Comparison of ENCODE assay signal across 8 cellular contexts in genomic region chr10:102502029-102502336, GRCh38. TPM values are rescaled to one million over a fixed set of nuclear protein-coding genes. Genes with fewer than 3 reads are reported as not detected.
A peak's percentile ranks its signal among the peaks of the same experiment; 100 is the strongest.
DNase-seq lines count a peak whose midpoint lies in the region; ATAC-seq, FAIRE-seq and TF ChIP-seq lines count a peak whose summit lies in the region.

No MANE protein-coding gene starts in this region.

- peak; percentile 67 for ATAC-seq in GM21447 (IDR thresholded peaks at IDR 0.05; ENCODE audit: unreplicated experiment)

- in situ Hi-C loops in Caki2 (cut with HindIII; ENCODE audit: low pct_unique_long_range_greater_than_20kb, low sequenced_read_pairs): loop anchor here (10.0 kb wide), 2 partner anchors 73 to 327 kb away; no protein-coding TSS in a partner anchor

- H3K9me3 ChIP-seq in HUES48 (ENCODE audit: control insufficient read depth, insufficient read depth, low read length) (no peaks in the 10 kb centered on the region), endothelial cell of umbilical vein (replicated peaks; ENCODE audit: control insufficient read depth, insufficient read depth, low read length) (no peaks in the 10 kb centered on the region), mesodermal cell (ENCODE audit: control insufficient read depth, low read length) (no peaks in the 10 kb centered on the region)

- H3K4me3 ChIP-seq in HUES48 (ENCODE audit: low read depth, low read length) (peak overlapping the region; percentile 94), endothelial cell of umbilical vein (replicated peaks in 1 of 3; ENCODE audit: insufficient read depth in 1 of 3, low read depth in 1 of 3, low read length in 3 of 3) (peak overlapping the region; percentile 69 to 87 (median 82)), mesodermal cell (ENCODE audit: extremely low read depth, insufficient read depth, low read length, poor library complexity, severe bottlenecking) (peak overlapping the region; percentile 82)

- H3K4me2 ChIP-seq in endothelial cell of umbilical vein (ENCODE audit: insufficient read depth, low read length): peak overlapping the region; percentile 77

- WGBS in mesodermal cell (ENCODE audit: insufficient coverage in 2 of 2), 2 experiments: 0 to 1% methylated on average over 14 to 19 of the region's 19 CpGs

- H4K20me1 ChIP-seq in endothelial cell of umbilical vein (replicated peaks; ENCODE audit: control insufficient read depth, extremely low read depth, insufficient read depth, low read length): peaks cover 6% of the 10 kb centered on the region

- H3K36me3 ChIP-seq in HUES48 (ENCODE audit: control insufficient read depth, insufficient read depth, low read length) (no peaks in the 10 kb centered on the region), endothelial cell of umbilical vein (ENCODE audit: control insufficient read depth in 2 of 2, extremely low read depth in 1 of 2, insufficient read depth in 2 of 2, low read length in 2 of 2) (no peaks in the 10 kb centered on the region), mesodermal cell (ENCODE audit: control insufficient read depth, insufficient read depth, low read length) (peaks cover 41% of the 10 kb centered on the region)

- peak; percentile 55 for TF ChIP-seq POLR2A in endothelial cell of umbilical vein (IDR thresholded peaks at IDR 0.05; ENCODE audit: low read depth, low read length)

- peak overlapping the region; percentile 64 for H3K9ac ChIP-seq in HUES48 (ENCODE audit: low read depth, low read length)
- peak overlapping the region; percentile 86 for H3K9ac ChIP-seq in endothelial cell of umbilical vein (replicated peaks; ENCODE audit: extremely low read depth, insufficient read depth, low read length)

- H3K27me3 ChIP-seq in HUES48 (ENCODE audit: control insufficient read depth, insufficient read depth, low read length): peaks cover 16% of the 10 kb centered on the region
- H3K27me3 ChIP-seq in endothelial cell of umbilical vein (ENCODE audit: control insufficient read depth in 2 of 2, insufficient read depth in 2 of 2, low read length in 2 of 2): no peaks in the 10 kb centered on the region

- no peak for FAIRE-seq in endothelial cell of umbilical vein (lab: Jason Lieb, UNC)

- BruUV-seq in endothelial cell of umbilical vein (replicated peaks; lab: Mats Ljungman, UMichigan): TSS peak; percentile 38

- POLR2A ChIA-PET in endothelial cell of umbilical vein (lab: Charles Lee): interaction anchor here (0.6 to 1.0 kb wide), 4 partner anchors 79 to 158 kb away, joined by 3 to 4 read pairs (median 4); partner anchors contain the start of gene TRIM8

- CTCF ChIA-PET in endothelial cell of umbilical vein (lab: Charles Lee): interaction anchor here (0.7 to 8.4 kb wide), 13 partner anchors 10 to 212 kb away, joined by 3 to 261 read pairs (median 4); partner anchors contain the start of genes ARL3, SFXN2 and TRIM8

- peak; percentile 98 for DNase-seq in Caki2 (ENCODE audit: low read depth)
- peak; percentile 99 for DNase-seq in NOMO-1 treated with dmso at 0.1 percent for 144 hours (lab: John Stamatoyannopoulos, UW; ENCODE audit: unreplicated experiment)
- DNase-seq in activated CD8-positive, alpha-beta memory T cell treated with anti-CD3 and anti-CD28 coated beads, Interleukin-2, amount 50 U/mL, for 4 hours: peak; percentile 97
- peak; percentile 99 for DNase-seq in endothelial cell of umbilical vein (ENCODE audit: low read depth, low spot score)
- peak; percentile 81 for DNase-seq in stimulated activated CD8-positive, alpha-beta memory T cell treated with anti-CD3 and anti-CD28 coated beads, Interleukin-15, amount 100 ng/mL, for 24 hours (ENCODE audit: low read depth)

- H3K27ac ChIP-seq in HUES48 (ENCODE audit: low read depth, low read length): peak overlapping the region; percentile 79
- H3K27ac ChIP-seq in endothelial cell of umbilical vein (ENCODE audit: insufficient read depth, low read depth, low read length): peak overlapping the region; percentile 52
- H3K27ac ChIP-seq in mesodermal cell (ENCODE audit: low read depth, low read length, severe bottlenecking): peak overlapping the region; percentile 82

- intact Hi-C loops in endothelial cell of umbilical vein (cut with micrococcal nuclease): loop anchor here (1.0 to 5.0 kb wide), 2 partner anchors 80 to 107 kb away; partner anchors contain the start of genes FBXL15 and NFKB2

- H2AFZ ChIP-seq in endothelial cell of umbilical vein (ENCODE audit: low read depth, low read length): peak overlapping the region; percentile 56

- TF ChIP-seq CTCF in endothelial cell of umbilical vein (IDR thresholded peaks at IDR 0.05; ENCODE audit: extremely low read depth in 1 of 2, insufficient read depth in 1 of 2, low read depth in 1 of 2, low read length in 2 of 2): no peak

- peaks cover 69% of the 10 kb centered on the region for H3K79me2 ChIP-seq in endothelial cell of umbilical vein (ENCODE audit: control insufficient read depth, insufficient read depth, low read length)

- no peaks in the 10 kb centered on the region for H3K9me1 ChIP-seq in endothelial cell of umbilical vein (replicated peaks; ENCODE audit: control insufficient read depth, extremely low read depth, insufficient read depth, low read length)

- H3K4me1 ChIP-seq in HUES48 (ENCODE audit: control insufficient read depth, insufficient read depth, low read length) (peaks cover 17% of the 10 kb centered on the region), endothelial cell of umbilical vein (ENCODE audit: control insufficient read depth, extremely low read depth, insufficient read depth, low read length) (peaks cover 16% of the 10 kb centered on the region), mesodermal cell (ENCODE audit: control insufficient read depth, insufficient read depth, low read length, poor library complexity, severe bottlenecking) (peaks cover 9% of the 10 kb centered on the region)

- dilution Hi-C loops in endothelial cell of umbilical vein (cut with MboI; ENCODE audit: extremely low pct_ligation_motif_present, low sequenced_read_pairs): no loop called here

TF ChIP-seq in endothelial cell of umbilical vein, 7 proteins besides CTCF, POLR2A, EP300 and RAD21:
- TF ChIP-seq POLR2AphosphoS5 (IDR thresholded peaks at IDR 0.05; ENCODE audit: insufficient read depth, low read depth, low read length) (no peak), EZH2 (IDR thresholded peaks at IDR 0.05; ENCODE audit: borderline replicate concordance, low read depth, low read length, severe bottlenecking) (no peak), MYC (IDR thresholded peaks at IDR 0.05; ENCODE audit: low read depth, low read length) (no peak)
- TF ChIP-seq, protein P1, sequence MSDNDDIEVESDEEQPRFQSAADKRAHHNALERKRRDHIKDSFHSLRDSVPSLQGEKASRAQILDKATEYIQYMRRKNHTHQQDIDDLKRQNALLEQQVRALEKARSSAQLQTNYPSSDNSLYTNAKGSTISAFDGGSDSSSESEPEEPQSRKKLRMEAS (IDR thresholded peaks at IDR 0.05; ENCODE audit: insufficient read depth, insufficient read length): no peak

RNA-seq across cellular contexts. Expression of gene ACTR1A, which starts 0.5 kb away (rescaled TPM):
- total RNA-seq in Caki2 (2014; rRNA removed; shearing (Covaris generic); ENCODE audit: low replicate concordance): 79.3 and 94.4 TPM in 2 replicates
- 151 and 155 TPM in 2 replicates for total RNA-seq in endothelial cell of umbilical vein
- polyA plus RNA-seq in endothelial cell of umbilical vein: 164 and 169 TPM in 2 replicates
- 198 and 204 TPM in 2 replicates for polyA plus RNA-seq in endothelial cell of umbilical vein (2011; cell fraction: cytosol; rRNA removed)
- 146 and 172 TPM in 2 replicates for polyA plus RNA-seq in endothelial cell of umbilical vein (2011; cell fraction: nucleus; rRNA removed)
- 155 and 165 TPM in 2 replicates for polyA plus RNA-seq in endothelial cell of umbilical vein (2012)
- polyA minus RNA-seq in endothelial cell of umbilical vein: 272 and 299 TPM in 2 replicates
- polyA minus RNA-seq in endothelial cell of umbilical vein (2011; cell fraction: cytosol; rRNA and poly(A)+ RNA removed): 80.0 TPM
- polyA minus RNA-seq in endothelial cell of umbilical vein (2011; cell fraction: nucleus; rRNA and poly(A)+ RNA removed): 86.0 and 88.9 TPM in 2 replicates
- polyA plus RNA-seq in mesodermal cell (2013, experiment 1 of 2): 142 TPM
- 122 TPM for polyA plus RNA-seq in mesodermal cell (2013, experiment 2 of 2)

RNA-seq across cellular contexts. Expression of gene SUFU, which starts 1.8 kb away (rescaled TPM):
- 0.84 and 2.9 TPM in 2 replicates for total RNA-seq in Caki2 (2014; rRNA removed; shearing (Covaris generic); ENCODE audit: low replicate concordance)
- total RNA-seq in endothelial cell of umbilical vein: 14.5 and 16.3 TPM in 2 replicates
- polyA plus RNA-seq in endothelial cell of umbilical vein: 9.5 and 10.1 TPM in 2 replicates
- polyA plus RNA-seq in endothelial cell of umbilical vein (2011; cell fraction: cytosol; rRNA removed): 8.9 TPM in 2 replicates
- 12.5 and 13.4 TPM in 2 replicates for polyA plus RNA-seq in endothelial cell of umbilical vein (2011; cell fraction: nucleus; rRNA removed)
- polyA plus RNA-seq in endothelial cell of umbilical vein (2012): 17.3 and 20.0 TPM in 2 replicates
- polyA minus RNA-seq in endothelial cell of umbilical vein: 14.7 and 16.8 TPM in 2 replicates
- 4.8 TPM for polyA minus RNA-seq in endothelial cell of umbilical vein (2011; cell fraction: cytosol; rRNA and poly(A)+ RNA removed)
- 10.3 and 11.1 TPM in 2 replicates for polyA minus RNA-seq in endothelial cell of umbilical vein (2011; cell fraction: nucleus; rRNA and poly(A)+ RNA removed)
- 32.1 TPM for polyA plus RNA-seq in mesodermal cell (2013, experiment 1 of 2)
- 24.5 TPM for polyA plus RNA-seq in mesodermal cell (2013, experiment 2 of 2)

RNA-seq across cellular contexts. Expression of gene C10orf95, which starts 50.6 kb away (rescaled TPM):
- total RNA-seq in Caki2 (2014; rRNA removed; shearing (Covaris generic); ENCODE audit: low replicate concordance): not detected in 2 replicates
- total RNA-seq in endothelial cell of umbilical vein: not detected in 2 replicates
- 0.08 TPM in 1 of 2 replicates, not detected in the other for polyA plus RNA-seq in endothelial cell of umbilical vein
- polyA plus RNA-seq in endothelial cell of umbilical vein (2011; cell fraction: cytosol; rRNA removed): 0.04 TPM in 1 of 2 replicates, not detected in the other
- polyA plus RNA-seq in endothelial cell of umbilical vein (2011; cell fraction: nucleus; rRNA removed): not detected in 2 replicates
- polyA plus RNA-seq in endothelial cell of umbilical vein (2012): not detected in 2 replicates
- not detected in 2 replicates for polyA minus RNA-seq in endothelial cell of umbilical vein
- polyA minus RNA-seq in endothelial cell of umbilical vein (2011; cell fraction: cytosol; rRNA and poly(A)+ RNA removed): not detected
- polyA minus RNA-seq in endothelial cell of umbilical vein (2011; cell fraction: nucleus; rRNA and poly(A)+ RNA removed): not detected in 2 replicates
- not detected for polyA plus RNA-seq in mesodermal cell (2013, experiment 1 of 2)
- not detected for polyA plus RNA-seq in mesodermal cell (2013, experiment 2 of 2)

Comparison
In these comparisons a context has a peak if more than half of its experiments do, and no peak if none do; other contexts are left out.
1. Peak in every context shown above with its lines: DNase-seq, ATAC-seq, H3K4me3 ChIP-seq and H3K27ac ChIP-seq.